Comparison of ENCODE assay signal across 8 cellular contexts in the genomic region with DNA sequence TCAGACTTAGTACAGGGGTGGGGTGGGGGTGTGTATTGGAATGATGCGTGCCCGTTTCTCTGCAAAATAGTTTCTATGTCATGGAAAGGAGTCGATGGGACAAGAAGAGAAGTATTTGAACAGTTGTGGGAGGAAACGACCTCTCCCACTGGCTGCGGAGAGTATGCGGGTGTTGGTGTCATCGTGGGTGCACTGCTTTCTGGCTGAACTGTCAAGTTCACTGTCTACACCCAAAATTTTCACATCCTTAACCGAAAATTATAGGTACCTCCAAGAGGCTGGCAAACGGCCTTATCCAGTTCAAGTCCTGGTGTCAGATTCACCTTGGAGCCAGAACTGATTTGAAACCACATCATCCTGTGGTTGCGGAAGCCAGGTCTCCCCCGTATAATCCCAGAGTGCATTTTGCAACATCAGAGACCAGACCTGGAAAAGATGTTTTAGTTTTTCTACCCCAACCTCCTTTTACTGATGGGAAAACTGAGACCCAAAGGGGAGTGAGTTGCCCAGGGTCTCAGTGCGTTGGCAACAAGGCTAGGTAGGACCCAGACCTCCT. TPM values are rescaled to one million over a fixed set of nuclear protein-coding genes. Genes with fewer than 3 reads are reported as not detected.
DNase-seq lines count a peak whose midpoint lies in the region; ATAC-seq and TF ChIP-seq lines count a peak whose summit lies in the region.

No MANE protein-coding gene starts in this region.

- peak overlapping the region; percentile 97 for H3K27ac Mint-ChIP-seq in neural crest cell (ENCODE audit: unreplicated experiment)

- H3K27me3 Mint-ChIP-seq in neural crest cell (ENCODE audit: low read depth) = no peaks in the 10 kb centered on the region

- peaks cover 9% of the 10 kb centered on the region for H3K36me3 Mint-ChIP-seq in neural crest cell (ENCODE audit: low read depth)

- H3K4me3 ChIP-seq in GM12864 (ENCODE audit: low read depth, low read length) (peak overlapping the region; percentile 75), NT2/D1 (ENCODE audit: insufficient read length, low read depth) (peak overlapping the region; percentile 87), coronary artery (peak overlapping the region; percentile 97)

- DNase-seq in GM12864 (ENCODE audit: low read depth) (no peak), NT2/D1 (ENCODE audit: low read depth, low spot score) (no peak), coronary artery (ENCODE audit: low spot score) (no peak), neural crest cell (ENCODE audit: low read depth, low spot score) (no peak), NCI-H2081 (lab: John Stamatoyannopoulos, UW) (no peak), NCI-H2029 treated with DMSO at 0.1 percent for 48 hours (lab: John Stamatoyannopoulos, UW) (no peak), NCI-H146 (lab: John Stamatoyannopoulos, UW) (no peak)

- peaks cover 39% of the 10 kb centered on the region for H3K36me3 ChIP-seq in NT2/D1 (ENCODE audit: insufficient read depth, insufficient read length, low read length)

- no peaks in the 10 kb centered on the region for H3K9me3 Mint-ChIP-seq in neural crest cell

- H3K9ac ChIP-seq in NT2/D1 (ENCODE audit: insufficient read length, low read depth) = peak overlapping the region; percentile 74

- H3K27me3 ChIP-seq in NT2/D1 (ENCODE audit: insufficient read depth, insufficient read length) = no peaks in the 10 kb centered on the region

- H3K27ac ChIP-seq in coronary artery = peak overlapping the region; percentile 83 to 97

- H3K4me3 Mint-ChIP-seq in neural crest cell = peak overlapping the region; percentile 94

- H3K9me3 ChIP-seq in NT2/D1 (ENCODE audit: insufficient read depth, low read length) = no peaks in the 10 kb centered on the region

- ATAC-seq in GM21526 (IDR thresholded peaks at IDR 0.05; ENCODE audit: low FRiP score, unreplicated experiment) = no peak

- TF ChIP-seq CTCF in GM12864 (IDR thresholded peaks at IDR 0.05; ENCODE audit: low read depth, low read length, missing control alignments) = no peak
- TF ChIP-seq CTCF in coronary artery (IDR thresholded peaks at IDR 0.05) = no peak
- no peak for TF ChIP-seq CTCF in neural crest cell (conservative IDR thresholded peaks at IDR 0.05)

- H3K4me1 ChIP-seq in NT2/D1 (ENCODE audit: insufficient read depth, insufficient read length) = peaks cover 22% of the 10 kb centered on the region

- peaks cover 52% of the 10 kb centered on the region for H3K4me1 Mint-ChIP-seq in neural crest cell

RNA-seq across cellular contexts. Expression of gene SSRP1, which starts 0.5 kb away (rescaled TPM):
- total RNA-seq in neural crest cell = 280 TPM in 2 replicates

RNA-seq across cellular contexts. Expression of gene P2RX3, which starts 2.0 kb away (rescaled TPM):
- total RNA-seq in neural crest cell = 14.3 and 15.5 TPM in 2 replicates

RNA-seq across cellular contexts. Expression of gene TNKS1BP1, which starts 11.4 kb away (rescaled TPM):
- 105 and 114 TPM in 2 replicates for total RNA-seq in neural crest cell

RNA-seq across cellular contexts. Expression of gene PRG3, which starts 44.8 kb away (rescaled TPM):
- not detected in 2 replicates for total RNA-seq in neural crest cell

RNA-seq across cellular contexts. Expression of gene PRG2, which starts 54.3 kb away (rescaled TPM):
- total RNA-seq in neural crest cell = 0.23 TPM in 1 of 2 replicates, not detected in the other
